ENCODE assay signal across 1 cellular context in the genomic region with DNA sequence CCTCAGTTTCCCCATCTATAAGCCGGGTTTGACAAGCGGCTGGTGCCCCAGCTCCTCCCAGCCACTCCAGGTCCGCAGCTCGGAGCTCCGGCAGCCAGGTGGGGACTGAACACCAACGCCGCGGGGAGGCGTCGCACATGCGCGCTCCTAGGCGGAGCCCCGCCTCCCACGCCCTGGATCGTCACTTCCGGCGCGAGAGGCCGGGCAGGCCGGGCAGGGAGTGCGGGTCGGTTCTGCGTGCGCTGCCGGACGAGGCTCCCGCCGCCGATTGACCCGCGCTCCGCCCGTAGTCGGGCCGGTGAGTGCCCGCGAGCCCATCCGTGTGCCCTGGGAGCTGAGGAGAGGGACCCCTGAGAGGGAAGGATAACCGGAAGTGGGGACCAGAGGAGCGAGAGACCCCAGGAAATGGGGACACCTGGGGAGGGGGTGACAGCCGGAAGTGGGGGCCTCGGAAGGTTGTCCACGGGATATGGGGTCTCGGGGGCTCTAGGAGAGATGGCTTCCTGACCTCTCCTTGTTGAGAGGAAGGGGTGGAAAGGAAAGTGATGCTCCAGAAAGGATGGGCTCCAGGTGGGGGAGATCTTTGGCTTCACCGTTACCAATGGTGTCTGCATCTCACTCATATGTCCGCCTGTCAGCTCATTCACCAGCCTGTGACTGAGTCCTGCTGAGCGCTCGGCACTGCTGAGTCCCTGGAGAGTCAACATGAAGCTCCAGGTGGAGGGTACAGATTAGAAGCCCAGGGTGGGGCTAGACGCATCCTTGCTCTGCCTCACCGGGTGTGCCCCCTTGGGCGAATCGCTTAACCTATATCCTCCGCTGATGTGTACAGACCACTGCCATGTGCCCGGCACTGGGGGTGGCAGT.
TF ChIP-seq lines count a peak whose summit lies in the region.

A gene with protein sequence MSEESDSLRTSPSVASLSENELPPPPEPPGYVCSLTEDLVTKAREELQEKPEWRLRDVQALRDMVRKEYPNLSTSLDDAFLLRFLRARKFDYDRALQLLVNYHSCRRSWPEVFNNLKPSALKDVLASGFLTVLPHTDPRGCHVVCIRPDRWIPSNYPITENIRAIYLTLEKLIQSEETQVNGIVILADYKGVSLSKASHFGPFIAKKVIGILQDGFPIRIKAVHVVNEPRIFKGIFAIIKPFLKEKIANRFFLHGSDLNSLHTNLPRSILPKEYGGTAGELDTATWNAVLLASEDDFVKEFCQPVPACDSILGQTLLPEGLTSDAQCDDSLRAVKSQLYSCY (plus strand): TSS at position 181 of the 867 bp plus-strand sequence. CDS start 4,126 bp downstream, outside the sequence.

TF ChIP-seq in HepG2, 621 proteins besides CTCF, POLR2A, EP300 and RAD21 (continued from another document and continues in another):
- TF ChIP-seq ZNF18 (CRISPR knock-in tag; IDR thresholded peaks at IDR 0.05; ENCODE audit: insufficient replicate concordance): peak; percentile 88
- no peak for TF ChIP-seq SRSF4 (IDR thresholded peaks at IDR 0.05; ENCODE audit: low read depth, low read length, poor library complexity, severe bottlenecking)
- TF ChIP-seq, protein P1, sequence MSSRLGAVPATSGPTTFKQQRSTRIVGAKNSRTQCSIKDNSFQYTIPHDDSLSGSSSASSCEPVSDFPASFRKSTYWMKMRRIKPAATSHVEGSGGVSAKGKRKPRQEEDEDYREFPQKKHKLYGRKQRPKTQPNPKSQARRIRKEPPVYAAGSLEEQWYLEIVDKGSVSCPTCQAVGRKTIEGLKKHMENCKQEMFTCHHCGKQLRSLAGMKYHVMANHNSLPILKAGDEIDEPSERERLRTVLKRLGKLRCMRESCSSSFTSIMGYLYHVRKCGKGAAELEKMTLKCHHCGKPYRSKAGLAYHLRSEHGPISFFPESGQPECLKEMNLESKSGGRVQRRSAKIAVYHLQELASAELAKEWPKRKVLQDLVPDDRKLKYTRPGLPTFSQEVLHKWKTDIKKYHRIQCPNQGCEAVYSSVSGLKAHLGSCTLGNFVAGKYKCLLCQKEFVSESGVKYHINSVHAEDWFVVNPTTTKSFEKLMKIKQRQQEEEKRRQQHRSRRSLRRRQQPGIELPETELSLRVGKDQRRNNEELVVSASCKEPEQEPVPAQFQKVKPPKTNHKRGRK (CRISPR knock-in tag; IDR thresholded peaks at IDR 0.05): peak; percentile 75; the same call in 1 of the 2 replicates
- TF ChIP-seq, protein P2, sequence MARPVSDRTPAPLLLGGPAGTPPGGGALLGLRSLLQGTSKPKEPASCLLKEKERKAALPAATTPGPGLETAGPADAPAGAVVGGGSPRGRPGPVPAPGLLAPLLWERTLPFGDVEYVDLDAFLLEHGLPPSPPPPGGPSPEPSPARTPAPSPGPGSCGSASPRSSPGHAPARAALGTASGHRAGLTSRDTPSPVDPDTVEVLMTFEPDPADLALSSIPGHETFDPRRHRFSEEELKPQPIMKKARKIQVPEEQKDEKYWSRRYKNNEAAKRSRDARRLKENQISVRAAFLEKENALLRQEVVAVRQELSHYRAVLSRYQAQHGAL (CRISPR knock-in tag; IDR thresholded peaks at IDR 0.05; ENCODE audit: not compliant biosample characterization): peak; percentile 43
- TF ChIP-seq, protein P3, sequence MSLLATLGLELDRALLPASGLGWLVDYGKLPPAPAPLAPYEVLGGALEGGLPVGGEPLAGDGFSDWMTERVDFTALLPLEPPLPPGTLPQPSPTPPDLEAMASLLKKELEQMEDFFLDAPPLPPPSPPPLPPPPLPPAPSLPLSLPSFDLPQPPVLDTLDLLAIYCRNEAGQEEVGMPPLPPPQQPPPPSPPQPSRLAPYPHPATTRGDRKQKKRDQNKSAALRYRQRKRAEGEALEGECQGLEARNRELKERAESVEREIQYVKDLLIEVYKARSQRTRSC (CRISPR knock-in tag; IDR thresholded peaks at IDR 0.05; ENCODE audit: low read depth): peak; percentile 97; the same call in 1 of the 2 replicates
- peak; percentile 99 for TF ChIP-seq ARID2 (CRISPR knock-in tag; IDR thresholded peaks at IDR 0.05; ENCODE audit: borderline replicate concordance)
- peak; percentile 89 for TF ChIP-seq ZNF678 (CRISPR knock-in tag; IDR thresholded peaks at IDR 0.05)
- TF ChIP-seq PTBP1 (IDR thresholded peaks at IDR 0.05; ENCODE audit: low read depth, low read length, poor library complexity, severe bottlenecking): no peak
- no peak for TF ChIP-seq RORA (CRISPR knock-in tag; IDR thresholded peaks at IDR 0.05)
- TF ChIP-seq ZNF446 (CRISPR knock-in tag; IDR thresholded peaks at IDR 0.05): no peak; the same call in 1 of the 2 replicates
- peak; percentile 93; the same call in 1 of the 2 replicates for TF ChIP-seq ZNF569 (CRISPR knock-in tag; IDR thresholded peaks at IDR 0.05; ENCODE audit: borderline replicate concordance)
- peak; percentile 87; the same call in 1 of the 2 replicates for TF ChIP-seq ZNF350 (CRISPR knock-in tag; IDR thresholded peaks at IDR 0.05; ENCODE audit: borderline replicate concordance, low read depth)
- peak; percentile 90; the same call in 1 of the 2 replicates for TF ChIP-seq ZNF724P (CRISPR knock-in tag; IDR thresholded peaks at IDR 0.05; ENCODE audit: borderline replicate concordance)
- TF ChIP-seq ZNF670 (CRISPR knock-in tag; IDR thresholded peaks at IDR 0.05; ENCODE audit: borderline replicate concordance): peak; percentile 93
- TF ChIP-seq NR2C2 (CRISPR knock-in tag; IDR thresholded peaks at IDR 0.05; ENCODE audit: borderline replicate concordance): peak; percentile 88
- TF ChIP-seq, protein P4, sequence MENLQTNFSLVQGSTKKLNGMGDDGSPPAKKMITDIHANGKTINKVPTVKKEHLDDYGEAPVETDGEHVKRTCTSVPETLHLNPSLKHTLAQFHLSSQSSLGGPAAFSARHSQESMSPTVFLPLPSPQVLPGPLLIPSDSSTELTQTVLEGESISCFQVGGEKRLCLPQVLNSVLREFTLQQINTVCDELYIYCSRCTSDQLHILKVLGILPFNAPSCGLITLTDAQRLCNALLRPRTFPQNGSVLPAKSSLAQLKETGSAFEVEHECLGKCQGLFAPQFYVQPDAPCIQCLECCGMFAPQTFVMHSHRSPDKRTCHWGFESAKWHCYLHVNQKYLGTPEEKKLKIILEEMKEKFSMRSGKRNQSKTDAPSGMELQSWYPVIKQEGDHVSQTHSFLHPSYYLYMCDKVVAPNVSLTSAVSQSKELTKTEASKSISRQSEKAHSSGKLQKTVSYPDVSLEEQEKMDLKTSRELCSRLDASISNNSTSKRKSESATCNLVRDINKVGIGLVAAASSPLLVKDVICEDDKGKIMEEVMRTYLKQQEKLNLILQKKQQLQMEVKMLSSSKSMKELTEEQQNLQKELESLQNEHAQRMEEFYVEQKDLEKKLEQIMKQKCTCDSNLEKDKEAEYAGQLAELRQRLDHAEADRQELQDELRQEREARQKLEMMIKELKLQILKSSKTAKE (CRISPR knock-in tag; IDR thresholded peaks at IDR 0.05; ENCODE audit: borderline replicate concordance): no peak; the same call in 1 of the 2 replicates
- TF ChIP-seq SOX13 (IDR thresholded peaks at IDR 0.05): no peak; the same call in 1 of the 2 replicates
- TF ChIP-seq SOX13 (CRISPR knock-in tag; conservative IDR thresholded peaks at IDR 0.05 in 1 of 2, IDR thresholded peaks at IDR 0.05 in 1 of 2): no peak
- peak; percentile 95 for TF ChIP-seq HNF1B (CRISPR knock-in tag; IDR thresholded peaks at IDR 0.05)
- TF ChIP-seq, protein P5, sequence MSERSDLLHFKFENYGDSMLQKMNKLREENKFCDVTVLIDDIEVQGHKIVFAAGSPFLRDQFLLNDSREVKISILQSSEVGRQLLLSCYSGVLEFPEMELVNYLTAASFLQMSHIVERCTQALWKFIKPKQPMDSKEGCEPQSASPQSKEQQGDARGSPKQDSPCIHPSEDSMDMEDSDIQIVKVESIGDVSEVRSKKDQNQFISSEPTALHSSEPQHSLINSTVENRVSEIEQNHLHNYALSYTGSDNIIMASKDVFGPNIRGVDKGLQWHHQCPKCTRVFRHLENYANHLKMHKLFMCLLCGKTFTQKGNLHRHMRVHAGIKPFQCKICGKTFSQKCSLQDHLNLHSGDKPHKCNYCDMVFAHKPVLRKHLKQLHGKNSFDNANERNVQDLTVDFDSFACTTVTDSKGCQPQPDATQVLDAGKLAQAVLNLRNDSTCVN (CRISPR knock-in tag; IDR thresholded peaks at IDR 0.05; ENCODE audit: borderline replicate concordance): peak; percentile 90
- TF ChIP-seq AGO2 (optimal IDR thresholded peaks at IDR 0.05; ENCODE audit: low read depth, low read length): peak; percentile 93
- peak; percentile 46 for TF ChIP-seq POLR2AphosphoS2 (IDR thresholded peaks at IDR 0.05; ENCODE audit: low read depth, low read length)
- no peak for TF ChIP-seq RERE (CRISPR knock-in tag; IDR thresholded peaks at IDR 0.05; ENCODE audit: low read depth)
- TF ChIP-seq RFXANK (CRISPR knock-in tag; IDR thresholded peaks at IDR 0.05): peak; percentile 88
- no peak for TF ChIP-seq TRIM24 (CRISPR knock-in tag; IDR thresholded peaks at IDR 0.05)
- TF ChIP-seq ZNF564 (CRISPR knock-in tag; IDR thresholded peaks at IDR 0.05): peak; percentile 83
- no peak for TF ChIP-seq ZNF460 (CRISPR knock-in tag; IDR thresholded peaks at IDR 0.05; ENCODE audit: borderline replicate concordance)
- peak; percentile 81 for TF ChIP-seq TAF15 (IDR thresholded peaks at IDR 0.05; ENCODE audit: low read depth, low read length, poor library complexity, severe bottlenecking)
- no peak for TF ChIP-seq SYNCRIP (IDR thresholded peaks at IDR 0.05; ENCODE audit: insufficient read depth, low read depth, low read length)
- TF ChIP-seq NCOR1 (IDR thresholded peaks at IDR 0.05; ENCODE audit: borderline replicate concordance, low read length): no peak
- peak; percentile 95 for TF ChIP-seq RNF2 (conservative IDR thresholded peaks at IDR 0.05; ENCODE audit: low read depth)
- TF ChIP-seq ZNF878 (CRISPR knock-in tag; IDR thresholded peaks at IDR 0.05): no peak
- TF ChIP-seq GRHL1 (CRISPR knock-in tag; conservative IDR thresholded peaks at IDR 0.05): no peak
- TF ChIP-seq ETV6 (CRISPR knock-in tag; conservative IDR thresholded peaks at IDR 0.05): peak; percentile 97; the same call in 1 of the 2 replicates
- TF ChIP-seq ATF7 (IDR thresholded peaks at IDR 0.05): no peak
- no peak; the same call in 1 of the 2 replicates for TF ChIP-seq ATF7 (CRISPR knock-in tag; IDR thresholded peaks at IDR 0.05)
